9 cellular contexts compared by ENCODE assay signal in the genomic region with DNA sequence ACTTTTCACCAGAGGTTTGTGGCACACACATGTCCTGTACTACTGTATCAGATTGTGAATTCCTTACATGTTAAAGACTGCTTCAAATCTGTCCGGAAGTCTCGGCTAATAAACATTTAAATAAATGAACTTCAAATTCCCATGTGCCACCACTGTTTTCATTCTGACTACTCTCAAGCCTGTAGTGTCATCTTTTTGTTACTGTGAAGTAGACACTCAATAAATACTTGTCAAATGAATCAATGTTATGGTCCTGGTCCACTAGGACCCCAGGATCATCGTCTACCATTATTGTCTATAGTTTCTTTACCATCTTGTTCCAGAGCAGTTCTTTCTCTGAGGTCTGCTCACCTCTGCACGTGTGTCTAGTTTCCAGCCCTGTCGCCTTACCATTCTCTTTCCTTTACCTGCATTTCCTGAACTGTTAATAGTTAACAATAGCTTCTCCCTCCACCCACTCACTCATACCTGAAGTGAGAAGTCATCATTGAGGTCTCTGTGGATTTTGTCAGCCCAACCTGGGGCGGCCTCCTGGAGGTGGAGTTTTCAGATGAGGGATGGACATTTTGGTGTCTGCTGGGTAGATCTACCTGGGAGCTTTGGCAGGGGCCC.
DNase-seq lines count a peak whose midpoint lies in the region; TF ChIP-seq lines count a peak whose summit lies in the region.
"Had no signal": no experiment of that assay in that cellular context is flagged by ENCODE, and none has a peak within 500 bp of the region (broad histone marks: within the 10 kb centered on the region; RNA-seq: fewer than 3 reads in every experiment).

No MANE protein-coding gene starts in this region.

- H3K4me3 ChIP-seq in GM23248 (no peak overlapping the region), SU-DHL-6 (ENCODE audit: insufficient read depth, low read length, poor library complexity, severe bottlenecking) (no peak overlapping the region), esophagus (ENCODE audit: low read depth in 1 of 2, low read length in 2 of 2) (no peak overlapping the region), sigmoid colon (no peak overlapping the region)
- H3K4me3 ChIP-seq: skin epidermis had no signal

- H3K36me3 ChIP-seq in GM23248 (ENCODE audit: low read depth) (no peaks in the 10 kb centered on the region), SU-DHL-6 (ENCODE audit: low read length) (peaks cover 7% of the 10 kb centered on the region), esophagus (ENCODE audit: control insufficient read depth in 2 of 2, insufficient read depth in 2 of 2, low read length in 1 of 2) (peaks cover 0 to 5% of the 10 kb centered on the region in 2 donors), sigmoid colon (no peaks in the 10 kb centered on the region)

- no peak for TF ChIP-seq EP300 in sigmoid colon (IDR thresholded peaks at IDR 0.05)

- H3K27ac ChIP-seq in GM23248, result 0 out of 2 replicates have a peak overlapping the region, but pooled peaks have one; percentile 4
- H3K27ac ChIP-seq in SU-DHL-6 (ENCODE audit: low read depth, low read length), result peak overlapping the region; percentile 90
- peak overlapping the region; percentile 14 to 93 for H3K27ac ChIP-seq in esophagus (ENCODE audit: low read depth in 2 of 2, low read length in 1 of 2)
- H3K27ac ChIP-seq in sigmoid colon, result peak overlapping the region; percentile 85 to 92 (median 91)

- H3K9me2 ChIP-seq in GM23248 (ENCODE audit: insufficient read depth), result no peaks in the 10 kb centered on the region
- H3K9me2 ChIP-seq in SU-DHL-6 (replicated peaks; ENCODE audit: insufficient read depth, low read length), result no peaks in the 10 kb centered on the region

- in situ Hi-C loops in GM23248 (cut with MboI), result no loop called here

- H3K4me1 ChIP-seq in GM23248 (ENCODE audit: insufficient read depth) (peaks cover 79% of the 10 kb centered on the region), esophagus (ENCODE audit: control insufficient read depth in 2 of 2, insufficient read depth in 2 of 2, low read length in 1 of 2) (peaks cover 37 to 50% of the 10 kb centered on the region in 2 donors), sigmoid colon (peaks cover 0 to 97% (median 89%) of the 10 kb centered on the region in 4 donors)

- peak overlapping the region; percentile 45 for H3K4me2 ChIP-seq in GM23248 (ENCODE audit: unreplicated experiment)
- peak overlapping the region; percentile 72 for H3K4me2 ChIP-seq in SU-DHL-6 (ENCODE audit: low read depth, low read length, poor library complexity, severe bottlenecking)

- H4K20me1 ChIP-seq in GM23248 (ENCODE audit: insufficient read depth), result peaks cover 62% of the 10 kb centered on the region
- no peaks in the 10 kb centered on the region for H4K20me1 ChIP-seq in SU-DHL-6 (ENCODE audit: low read depth, low read length)

- H3K9ac ChIP-seq in GM23248 (no peak overlapping the region), SU-DHL-6 (ENCODE audit: low read length) (peak overlapping the region; percentile 59)

- H3K9me3 ChIP-seq in GM23248 (ENCODE audit: low read depth) (no peaks in the 10 kb centered on the region), SU-DHL-6 (ENCODE audit: insufficient read depth, low read length) (no peaks in the 10 kb centered on the region), esophagus (ENCODE audit: control insufficient read depth in 2 of 2, insufficient read depth in 1 of 2, low read depth in 1 of 2, low read length in 1 of 2) (no peaks in the 10 kb centered on the region), sigmoid colon (no peaks in the 10 kb centered on the region)

- H2AFZ ChIP-seq in GM23248 (no peak overlapping the region), SU-DHL-6 (ENCODE audit: low read depth, low read length, severe bottlenecking) (no peak overlapping the region)

- H3K79me2 ChIP-seq in GM23248 (ENCODE audit: insufficient read depth) (peaks cover 90% of the 10 kb centered on the region), SU-DHL-6 (ENCODE audit: insufficient read depth, low read length) (peaks cover 100% of the 10 kb centered on the region)

- 86 to 92% methylated on average over 6 of the region's 6 CpGs for WGBS in GM23248 (ENCODE audit: low coverage in 1 of 2, low lambda C conversion rate in 2 of 2, missing lambda C conversion rate in 2 of 2), 2 experiments
- WGBS in esophagus, 2 donors, result 46 to 49% methylated on average over 6 of the region's 6 CpGs
- WGBS in sigmoid colon, 2 donors, result 66 to 73% methylated on average over 6 of the region's 6 CpGs

- no peak for TF ChIP-seq POLR2A in sigmoid colon (IDR thresholded peaks at IDR 0.05)

- DNase-seq in GM23248 (peak; percentile 38), sigmoid colon (no peak), GM19240 (ENCODE audit: insufficient read length, low spot score) (no peak), putamen (ENCODE audit: low spot score) (no peak), activated gamma-delta T cell treated with Interleukin-2 at 50 U/mL for 16 hours (no peak)
- DNase-seq: NCI-H526 had no signal

- H3K27me3 ChIP-seq in GM23248 (replicated peaks; ENCODE audit: insufficient read depth) (no peaks in the 10 kb centered on the region), SU-DHL-6 (ENCODE audit: low read length) (no peaks in the 10 kb centered on the region), esophagus (ENCODE audit: control insufficient read depth in 1 of 2, insufficient read depth in 2 of 2, low read length in 2 of 2) (no peaks in the 10 kb centered on the region), sigmoid colon (no peaks in the 10 kb centered on the region)

- H3F3A ChIP-seq in GM23248 (ENCODE audit: insufficient read depth), result peaks cover 55% of the 10 kb centered on the region
- peaks cover 14% of the 10 kb centered on the region for H3F3A ChIP-seq in SU-DHL-6 (ENCODE audit: insufficient read depth)

- intact Hi-C loops in sigmoid colon (cut with DNase I), result no loop called here

- TF ChIP-seq CTCF in SU-DHL-6 (IDR thresholded peaks at IDR 0.05; ENCODE audit: insufficient read depth, low read length, poor library complexity, severe bottlenecking) (no peak), sigmoid colon (IDR thresholded peaks at IDR 0.05) (no peak)

Comparison
In these comparisons a context has a peak if more than half of its experiments do, and no peak if none do; other contexts are left out.
1. H3K27ac ChIP-seq: peak in every context shown above with its lines; median percentile 91 in sigmoid colon; 90 in SU-DHL-6; 54 in esophagus; 4 in GM23248.